In the genomic region with DNA sequence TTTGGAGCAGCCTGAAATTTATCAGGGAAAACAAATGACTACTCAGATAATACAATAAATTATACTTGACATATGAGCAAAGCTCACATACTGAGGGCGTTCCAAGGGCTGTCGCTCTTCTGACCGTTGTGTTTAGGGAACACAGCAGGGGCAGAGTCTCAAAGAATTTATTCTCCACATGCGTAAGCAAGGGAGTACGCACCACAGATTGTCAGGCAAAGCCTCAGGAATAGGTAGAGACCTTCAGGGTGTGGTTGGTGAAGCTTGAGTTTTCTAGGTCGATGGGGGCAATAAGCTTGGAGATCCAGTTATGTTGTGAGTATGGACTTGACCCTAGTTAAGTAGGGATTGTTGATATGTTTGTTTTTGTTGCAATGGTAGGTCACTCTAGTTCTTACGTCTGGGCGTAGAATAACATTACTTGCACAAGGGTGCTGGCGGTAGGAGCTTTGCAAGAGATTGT, we compare ENCODE assay signal across 8 cellular contexts. TPM values are rescaled to one million over a fixed set of nuclear protein-coding genes. Genes with fewer than 3 reads are reported as not detected.
DNase-seq lines count a peak whose midpoint lies in the region; ATAC-seq and TF ChIP-seq lines count a peak whose summit lies in the region.

No MANE protein-coding gene starts in this region.

- no peaks in the 10 kb centered on the region for H3K9me3 Mint-ChIP-seq in GM23338
- H3K9me3 Mint-ChIP-seq in activated CD4-positive, alpha-beta memory T cell treated with anti-CD3 and anti-CD28 coated beads for 36 hours = no peaks in the 10 kb centered on the region

- DNase-seq in AG08395 (ENCODE audit: low spot score) (peak; percentile 17), GM23338 (ENCODE audit: low spot score) (peak; percentile 37), heart left ventricle (no peak), renal cortical epithelial cell (ENCODE audit: low read depth) (peak; percentile 42), NCI-H526 treated with DMSO at 0.1 percent for 48 hours (lab: John Stamatoyannopoulos, UW) (no peak), germinal center (ENCODE audit: low spot score) (no peak)
- DNase-seq in activated CD4-positive, alpha-beta memory T cell treated with anti-CD3 and anti-CD28 coated beads for 36 hours = no peak
- DNase-seq in effector CD8-positive, alpha-beta T cell (lab: John Stamatoyannopoulos, UW) = no peak

- peak overlapping the region; percentile 76 for H3K4me3 ChIP-seq in GM23338
- H3K4me3 ChIP-seq in heart left ventricle = peak overlapping the region; percentile 38 to 85 (median 74)

- H3K79me2 ChIP-seq in GM23338 (replicated peaks; ENCODE audit: insufficient read depth) = no peaks in the 10 kb centered on the region

- POLR2A ChIA-PET in activated CD4-positive, alpha-beta memory T cell treated with anti-CD3 and anti-CD28 coated beads for 36 hours (lab: Charles Lee) = no interaction called here

- peak overlapping the region; percentile 92 for H3K4me2 ChIP-seq in GM23338

- H3K27me3 Mint-ChIP-seq in GM23338 (ENCODE audit: insufficient read depth, low read depth, poor library complexity) = peaks cover 7% of the 10 kb centered on the region
- H3K27me3 Mint-ChIP-seq in activated CD4-positive, alpha-beta memory T cell treated with anti-CD3 and anti-CD28 coated beads for 36 hours = no peaks in the 10 kb centered on the region

- peak overlapping the region; percentile 97 for H2AFZ ChIP-seq in GM23338

- H3K36me3 ChIP-seq in GM23338 (ENCODE audit: insufficient read depth) (no peaks in the 10 kb centered on the region), heart left ventricle (peaks cover 0 to 7% (median 0%) of the 10 kb centered on the region in 9 donors)

- H3K4me1 Mint-ChIP-seq in GM23338 = peaks cover 17% of the 10 kb centered on the region; the same call in 2 of the 3 replicates
- peaks cover 38% of the 10 kb centered on the region for H3K4me1 Mint-ChIP-seq in activated CD4-positive, alpha-beta memory T cell treated with anti-CD3 and anti-CD28 coated beads for 36 hours (ENCODE audit: low read depth)

- no peaks in the 10 kb centered on the region; the same call in 1 of the 2 replicates for H4K20me1 ChIP-seq in GM23338 (replicated peaks; ENCODE audit: insufficient read depth)

- intact Hi-C loops in activated CD4-positive, alpha-beta memory T cell treated with anti-CD3 and anti-CD28 coated beads for 36 hours (cut with micrococcal nuclease) = loop anchor here (5.0 kb wide), 2 partner anchors 180 to 375 kb away; partner anchors contain the start of gene POGLUT3
- intact Hi-C loops in heart left ventricle (cut with DNase I) = loop anchor here in 5 of 10 donors (2.0 to 10.0 kb wide), 5 partner anchors 50 to 533 kb away; partner anchors contain the start of genes ATM (in 3 of the 5) and NPAT (in 3 of the 5)

- 24 to 26% (median 26%) methylated on average over 9 of the region's 9 CpGs for WGBS in heart left ventricle, 4 donors

- CTCF ChIA-PET in activated CD4-positive, alpha-beta memory T cell treated with anti-CD3 and anti-CD28 coated beads for 36 hours (lab: Charles Lee) = interaction anchor here (1.1 kb wide), 1 partner anchor 25 kb away, joined by 3 read pairs; no protein-coding TSS in a partner anchor

- ATAC-seq in GM23338 (peak; percentile 10), heart left ventricle (peak; percentile 4 to 35 (median 17))

- no peaks in the 10 kb centered on the region for H3K9me2 ChIP-seq in GM23338 (ENCODE audit: insufficient read depth)

- H3K27me3 ChIP-seq in GM23338 (ENCODE audit: insufficient read depth) = peaks cover 13% of the 10 kb centered on the region
- H3K27me3 ChIP-seq in heart left ventricle = peaks cover 0 to 3% (median 0%) of the 10 kb centered on the region in 9 donors

- no peak overlapping the region for H3K27ac Mint-ChIP-seq in GM23338
- peak overlapping the region; percentile 51 for H3K27ac Mint-ChIP-seq in activated CD4-positive, alpha-beta memory T cell treated with anti-CD3 and anti-CD28 coated beads for 36 hours

- no peaks in the 10 kb centered on the region for H3K9me3 ChIP-seq in heart left ventricle

- TF ChIP-seq POLR2A in heart left ventricle (IDR thresholded peaks at IDR 0.05) = no peak

- H3K4me1 ChIP-seq in GM23338 (ENCODE audit: insufficient read depth) (peaks cover 6% of the 10 kb centered on the region), heart left ventricle (peaks cover 0 to 57% (median 31%) of the 10 kb centered on the region in 12 donors)

- H3F3A ChIP-seq in GM23338 (replicated peaks; ENCODE audit: low read depth) = no peaks in the 10 kb centered on the region

- H3K27ac ChIP-seq in GM23338 (ENCODE audit: low read depth) = no peak overlapping the region
- peak overlapping the region; percentile 90 to 97 (median 94) for H3K27ac ChIP-seq in heart left ventricle

- H3K4me3 Mint-ChIP-seq in GM23338 = peak overlapping the region; percentile 88
- peak overlapping the region; percentile 87 for H3K4me3 Mint-ChIP-seq in activated CD4-positive, alpha-beta memory T cell treated with anti-CD3 and anti-CD28 coated beads for 36 hours

- H3K36me3 Mint-ChIP-seq in GM23338 (ENCODE audit: low read depth) = peaks cover 2% of the 10 kb centered on the region; the same call in 1 of the 3 replicates
- peaks cover 3% of the 10 kb centered on the region for H3K36me3 Mint-ChIP-seq in activated CD4-positive, alpha-beta memory T cell treated with anti-CD3 and anti-CD28 coated beads for 36 hours

- TF ChIP-seq CTCF in GM23338 (conservative IDR thresholded peaks at IDR 0.05; ENCODE audit: low read depth in 2 of 2) (no peak), heart left ventricle (IDR thresholded peaks at IDR 0.05) (no peak)

TF ChIP-seq in GM23338, 12 proteins besides CTCF, POLR2A, EP300 and RAD21 (continues in another document):
- no peak for TF ChIP-seq ZNF114 (CRISPR knock-in tag; IDR thresholded peaks at IDR 0.05)
- no peak for TF ChIP-seq JUNB (IDR thresholded peaks at IDR 0.05; ENCODE audit: unreplicated experiment)
- TF ChIP-seq ZNF331 (CRISPR knock-in tag; IDR thresholded peaks at IDR 0.05; ENCODE audit: low read depth) = no peak
- TF ChIP-seq, protein P1, sequence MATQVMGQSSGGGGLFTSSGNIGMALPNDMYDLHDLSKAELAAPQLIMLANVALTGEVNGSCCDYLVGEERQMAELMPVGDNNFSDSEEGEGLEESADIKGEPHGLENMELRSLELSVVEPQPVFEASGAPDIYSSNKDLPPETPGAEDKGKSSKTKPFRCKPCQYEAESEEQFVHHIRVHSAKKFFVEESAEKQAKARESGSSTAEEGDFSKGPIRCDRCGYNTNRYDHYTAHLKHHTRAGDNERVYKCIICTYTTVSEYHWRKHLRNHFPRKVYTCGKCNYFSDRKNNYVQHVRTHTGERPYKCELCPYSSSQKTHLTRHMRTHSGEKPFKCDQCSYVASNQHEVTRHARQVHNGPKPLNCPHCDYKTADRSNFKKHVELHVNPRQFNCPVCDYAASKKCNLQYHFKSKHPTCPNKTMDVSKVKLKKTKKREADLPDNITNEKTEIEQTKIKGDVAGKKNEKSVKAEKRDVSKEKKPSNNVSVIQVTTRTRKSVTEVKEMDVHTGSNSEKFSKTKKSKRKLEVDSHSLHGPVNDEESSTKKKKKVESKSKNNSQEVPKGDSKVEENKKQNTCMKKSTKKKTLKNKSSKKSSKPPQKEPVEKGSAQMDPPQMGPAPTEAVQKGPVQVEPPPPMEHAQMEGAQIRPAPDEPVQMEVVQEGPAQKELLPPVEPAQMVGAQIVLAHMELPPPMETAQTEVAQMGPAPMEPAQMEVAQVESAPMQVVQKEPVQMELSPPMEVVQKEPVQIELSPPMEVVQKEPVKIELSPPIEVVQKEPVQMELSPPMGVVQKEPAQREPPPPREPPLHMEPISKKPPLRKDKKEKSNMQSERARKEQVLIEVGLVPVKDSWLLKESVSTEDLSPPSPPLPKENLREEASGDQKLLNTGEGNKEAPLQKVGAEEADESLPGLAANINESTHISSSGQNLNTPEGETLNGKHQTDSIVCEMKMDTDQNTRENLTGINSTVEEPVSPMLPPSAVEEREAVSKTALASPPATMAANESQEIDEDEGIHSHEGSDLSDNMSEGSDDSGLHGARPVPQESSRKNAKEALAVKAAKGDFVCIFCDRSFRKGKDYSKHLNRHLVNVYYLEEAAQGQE (IDR thresholded peaks at IDR 0.05; ENCODE audit: unreplicated experiment) = no peak
- no peak for TF ChIP-seq EZH2 (IDR thresholded peaks at IDR 0.05; ENCODE audit: low read depth, unreplicated experiment)
- no peak for TF ChIP-seq STAT1 (IDR thresholded peaks at IDR 0.05; ENCODE audit: unreplicated experiment)
- no peak for TF ChIP-seq NANOG (IDR thresholded peaks at IDR 0.05; ENCODE audit: borderline replicate concordance)
- no peak for TF ChIP-seq EZH2phosphoT487 (IDR thresholded peaks at IDR 0.05; ENCODE audit: unreplicated experiment)

RNA-seq across cellular contexts. Expression of gene ACAT1, which starts 0.8 kb away (rescaled TPM):
- total RNA-seq in GM23338 (2014; rRNA removed; shearing (Covaris generic)) = 53.6 and 128 TPM in 2 replicates
- polyA plus RNA-seq in GM23338 (2016; fragmentation: Nextera tagmentation; extraction: Ambion mirVana) (41.9 and 43.9 TPM in 2 replicates), heart left ventricle (100 to 1,000 TPM; 166 to 360 TPM)
- total RNA-seq in activated CD4-positive, alpha-beta memory T cell treated with anti-CD3 and anti-CD28 coated beads for 36 hours = 10 to 100 TPM; 58.3 to 64.9 TPM
- total RNA-seq in heart left ventricle (1,000 to 10,000 TPM in 1 of 9 donors, 100 to 1,000 TPM in 8; 206 to 1,337 (median 394) TPM), renal cortical epithelial cell (117 and 159 TPM in 2 replicates)

Comparison
In these comparisons a context has a peak if more than half of its experiments do, and no peak if none do; other contexts are left out.
1. DNase-seq: peak in AG08395 (single experiment), GM23338 (single experiment) and renal cortical epithelial cell (single experiment); none in activated CD4-positive, alpha-beta memory T cell treated with anti-CD3 and anti-CD28 coated beads for 36 hours (single experiment), heart left ventricle (0 of 5), NCI-H526 treated with DMSO at 0.1 percent for 48 hours (single experiment), germinal center (single experiment) and effector CD8-positive, alpha-beta T cell (single experiment).